In the genomic region with DNA sequence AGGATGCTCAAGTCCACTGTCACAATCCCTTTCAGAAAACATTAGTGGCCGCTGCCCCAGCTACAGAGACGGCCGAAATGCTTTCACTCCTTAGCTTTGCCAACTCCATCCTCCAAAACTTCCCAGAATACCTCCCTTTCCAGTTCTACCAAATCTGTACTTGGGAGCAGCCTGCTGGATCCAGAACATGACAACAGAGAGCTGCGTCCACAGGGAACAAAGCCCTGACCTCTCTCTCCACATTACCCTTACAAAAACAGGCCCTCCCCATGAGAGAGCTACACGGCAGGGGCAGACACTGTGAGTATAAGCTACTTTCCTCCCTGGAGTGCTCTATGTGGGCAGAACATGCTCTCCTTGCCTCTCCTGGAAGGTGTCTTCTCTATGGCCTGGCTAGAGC, we compare ENCODE assay signal across 15 cellular contexts. TPM values are rescaled to one million over a fixed set of nuclear protein-coding genes. Genes with fewer than 3 reads are reported as not detected.
A peak's percentile ranks its signal among the peaks of the same experiment; 100 is the strongest.
DNase-seq lines count a peak whose midpoint lies in the region; ATAC-seq and TF ChIP-seq lines count a peak whose summit lies in the region.
"Had no signal": no experiment of that assay in that cellular context is flagged by ENCODE, and none has a peak within 500 bp of the region (broad histone marks: within the 10 kb centered on the region; RNA-seq: fewer than 3 reads in every experiment).

No MANE protein-coding gene starts in this region.

- H3K9me3 ChIP-seq in CD4-positive, alpha-beta T cell (ENCODE audit: control insufficient read depth, low read length) = no peaks in the 10 kb centered on the region
- H3K9me3 ChIP-seq: body of pancreas, gastrocnemius medialis, mucosa of descending colon, testis had no signal

- H2AFZ ChIP-seq in GM23338 = no peak overlapping the region

- TF ChIP-seq CTCF in CD4-positive, alpha-beta T cell (IDR thresholded peaks at IDR 0.05) = no peak
- no peak for TF ChIP-seq CTCF in GM23338 (conservative IDR thresholded peaks at IDR 0.05; ENCODE audit: low read depth in 2 of 2)
- TF ChIP-seq CTCF in chondrocyte (IDR thresholded peaks at IDR 0.05) = no peak
- no peak for TF ChIP-seq CTCF in osteocyte (IDR thresholded peaks at IDR 0.05)
- no peak for TF ChIP-seq CTCF in brain microvascular endothelial cell (IDR thresholded peaks at IDR 0.05; ENCODE audit: low read depth, low read length, missing control alignments)

- peaks cover 27% of the 10 kb centered on the region for H4K20me1 ChIP-seq in GM23338 (replicated peaks; ENCODE audit: insufficient read depth)

- CTCF ChIA-PET in CD4-positive, alpha-beta T cell (lab: Charles Lee) = no interaction called here

- no peak for ATAC-seq in CD4-positive, alpha-beta T cell (ENCODE audit: poor library complexity)
- ATAC-seq in GM23338 (peak; percentile 62), GM21576 (IDR thresholded peaks at IDR 0.05; ENCODE audit: unreplicated experiment) (no peak)
- ATAC-seq: body of pancreas; CD8-positive, alpha-beta T cell; gastrocnemius medialis; mucosa of descending colon; Panc1 had no signal

- no peak overlapping the region for H3K4me2 ChIP-seq in GM23338

- H3K79me2 ChIP-seq in GM23338 (replicated peaks; ENCODE audit: insufficient read depth) = peaks cover 36% of the 10 kb centered on the region

- no peak for DNase-seq in CD4-positive, alpha-beta T cell
- no peak for DNase-seq in GM23338 (ENCODE audit: low spot score)
- DNase-seq in chondrocyte (ENCODE audit: low spot score) = no peak
- DNase-seq in osteocyte (ENCODE audit: extremely low spot score, unreplicated experiment) = no peak
- no peak for DNase-seq in brain microvascular endothelial cell
- no peak for DNase-seq in activated gamma-delta T cell treated with Interleukin-2 at 50 U/mL for 16 hours
- DNase-seq: body of pancreas; CD8-positive, alpha-beta T cell; gastrocnemius medialis; mucosa of descending colon; NCI-H2029; NCI-H526 treated with DMSO at 0.1 percent for 48 hours; testis had no signal

- POLR2A ChIA-PET in CD4-positive, alpha-beta T cell (lab: Charles Lee) = interaction anchor here (0.8 kb wide), 1 partner anchor 103 kb away, joined by 7 read pairs; the partner anchor contains the start of gene DCAF1

- peaks cover 89% of the 10 kb centered on the region for H3K36me3 Mint-ChIP-seq in CD4-positive, alpha-beta T cell (ENCODE audit: low read depth)
- peaks cover 59% of the 10 kb centered on the region for H3K36me3 Mint-ChIP-seq in GM23338 (ENCODE audit: low read depth)
- H3K36me3 Mint-ChIP-seq in chondrocyte (ENCODE audit: low read depth) = peaks cover 23% of the 10 kb centered on the region
- peaks cover 34% of the 10 kb centered on the region for H3K36me3 Mint-ChIP-seq in osteocyte (ENCODE audit: unreplicated experiment)

- intact Hi-C loops in CD4-positive, alpha-beta T cell (cut with DNase I, micrococcal nuclease) = loop anchor here in 1 of 2 experiments (10.0 kb wide), 1 partner anchor 757 kb away; the partner anchor contains the start of gene POC1A

- peaks cover 9% of the 10 kb centered on the region for H3K4me1 ChIP-seq in GM23338 (ENCODE audit: insufficient read depth)

- no peak overlapping the region for H3K27ac ChIP-seq in CD4-positive, alpha-beta T cell (ENCODE audit: low read depth, low read length)
- H3K27ac ChIP-seq in GM23338 (ENCODE audit: low read depth) = peak overlapping the region; percentile 72
- no peak overlapping the region for H3K27ac ChIP-seq in brain microvascular endothelial cell
- H3K27ac ChIP-seq: body of pancreas, testis had no signal

- no peak overlapping the region for H3K4me3 Mint-ChIP-seq in CD4-positive, alpha-beta T cell
- H3K4me3 Mint-ChIP-seq in GM23338 (no peak overlapping the region), chondrocyte (ENCODE audit: unreplicated experiment) (no peak overlapping the region), osteocyte (ENCODE audit: unreplicated experiment) (no peak overlapping the region)
- H3K4me3 Mint-ChIP-seq: CD8-positive, alpha-beta T cell had no signal

- no peak overlapping the region for H3K4me3 ChIP-seq in GM23338
- H3K4me3 ChIP-seq in brain microvascular endothelial cell (ENCODE audit: low read depth, low read length) = no peak overlapping the region
- H3K4me3 ChIP-seq: body of pancreas, gastrocnemius medialis, mucosa of descending colon, testis had no signal

- no peaks in the 10 kb centered on the region for H3K27me3 ChIP-seq in CD4-positive, alpha-beta T cell (ENCODE audit: control insufficient read depth, insufficient read depth, low read length)
- H3K27me3 ChIP-seq in GM23338 (ENCODE audit: insufficient read depth) (no peaks in the 10 kb centered on the region), brain microvascular endothelial cell (replicated peaks) (no peaks in the 10 kb centered on the region)
- H3K27me3 ChIP-seq: body of pancreas, gastrocnemius medialis, testis had no signal

- no peaks in the 10 kb centered on the region for H3K9me2 ChIP-seq in GM23338 (ENCODE audit: insufficient read depth)

- H3K4me1 Mint-ChIP-seq in CD4-positive, alpha-beta T cell (ENCODE audit: low read depth) = peaks cover 40% of the 10 kb centered on the region
- peaks cover 30% of the 10 kb centered on the region for H3K4me1 Mint-ChIP-seq in GM23338
- H3K4me1 Mint-ChIP-seq in chondrocyte (ENCODE audit: low read depth) = peaks cover 38% of the 10 kb centered on the region
- H3K4me1 Mint-ChIP-seq in osteocyte (ENCODE audit: unreplicated experiment) = peaks cover 27% of the 10 kb centered on the region

- no peaks in the 10 kb centered on the region for H3K9me3 Mint-ChIP-seq in CD4-positive, alpha-beta T cell
- H3K9me3 Mint-ChIP-seq in GM23338 (peaks cover 18% of the 10 kb centered on the region; the same call in 1 of the 3 replicates), chondrocyte (ENCODE audit: low read depth) (no peaks in the 10 kb centered on the region), osteocyte (ENCODE audit: unreplicated experiment) (no peaks in the 10 kb centered on the region)
- H3K9me3 Mint-ChIP-seq: CD8-positive, alpha-beta T cell had no signal

- H3K27ac Mint-ChIP-seq in CD4-positive, alpha-beta T cell = peak overlapping the region; percentile 77
- H3K27ac Mint-ChIP-seq in GM23338 = peak overlapping the region; percentile 65; the same call in 1 of the 2 replicates
- peak overlapping the region; percentile 74 for H3K27ac Mint-ChIP-seq in chondrocyte (ENCODE audit: unreplicated experiment)
- H3K27ac Mint-ChIP-seq in osteocyte (ENCODE audit: unreplicated experiment) = peak overlapping the region; percentile 9

- H3K36me3 ChIP-seq in GM23338 (ENCODE audit: insufficient read depth) (peaks cover 15% of the 10 kb centered on the region), brain microvascular endothelial cell (replicated peaks) (peaks cover 39% of the 10 kb centered on the region)

- peaks cover 9% of the 10 kb centered on the region; the same call in 1 of the 2 replicates for H3F3A ChIP-seq in GM23338 (replicated peaks; ENCODE audit: low read depth)

- in situ Hi-C loops in brain microvascular endothelial cell (cut with HindIII; ENCODE audit: low pct_ligation_motif_present, low sequenced_read_pairs) = no loop called here

- H3K27me3 Mint-ChIP-seq in CD4-positive, alpha-beta T cell = no peaks in the 10 kb centered on the region
- H3K27me3 Mint-ChIP-seq in GM23338 (ENCODE audit: insufficient read depth, low read depth, poor library complexity) = peaks cover 14% of the 10 kb centered on the region
- H3K27me3 Mint-ChIP-seq in chondrocyte (ENCODE audit: low read depth) = no peaks in the 10 kb centered on the region
- H3K27me3 Mint-ChIP-seq in osteocyte (ENCODE audit: unreplicated experiment) = no peaks in the 10 kb centered on the region

TF ChIP-seq in GM23338, 12 proteins besides CTCF, POLR2A, EP300 and RAD21 (continues in another document):
- no peak for TF ChIP-seq STAT1 (IDR thresholded peaks at IDR 0.05; ENCODE audit: unreplicated experiment)
- no peak for TF ChIP-seq EZH2phosphoT487 (IDR thresholded peaks at IDR 0.05; ENCODE audit: unreplicated experiment)
- no peak for TF ChIP-seq CREB1 (CRISPR knock-in tag; IDR thresholded peaks at IDR 0.05; ENCODE audit: low read depth)
- no peak for TF ChIP-seq REST (IDR thresholded peaks at IDR 0.05; ENCODE audit: unreplicated experiment)

RNA-seq across cellular contexts. Expression of gene RBM15B, which starts 6.3 kb away (rescaled TPM):
- 10 to 100 TPM; 29.1 to 29.2 TPM for total RNA-seq in CD4-positive, alpha-beta T cell
- 51.7 and 57.9 TPM in 2 replicates for total RNA-seq in GM23338 (2014; rRNA removed; shearing (Covaris generic))
- polyA plus RNA-seq in GM23338 (2016; fragmentation: Nextera tagmentation; extraction: Ambion mirVana) = 15.9 and 16.3 TPM in 2 replicates
- total RNA-seq in chondrocyte (39.5 to 43.8 TPM (median 39.6 TPM) in 3 replicates), osteocyte (50.3 and 53.7 TPM in 2 replicates)

RNA-seq across cellular contexts. Expression of gene MANF, which starts 12.3 kb away (rescaled TPM):
- total RNA-seq in CD4-positive, alpha-beta T cell = 10 to 100 TPM; 26.4 to 30.2 TPM
- 70.4 and 92.7 TPM in 2 replicates for total RNA-seq in GM23338 (2014; rRNA removed; shearing (Covaris generic))
- polyA plus RNA-seq in GM23338 (2016; fragmentation: Nextera tagmentation; extraction: Ambion mirVana) = 41.7 and 48.7 TPM in 2 replicates
- 97.5 to 118 TPM (median 114 TPM) in 3 replicates for total RNA-seq in chondrocyte
- total RNA-seq in osteocyte = 94.1 and 94.8 TPM in 2 replicates

Comparison
In these comparisons a context has a peak if more than half of its experiments do, and no peak if none do; other contexts are left out.
1. H3K27ac Mint-ChIP-seq: peak in every context shown above with its lines; median percentile 77 in CD4-positive, alpha-beta T cell; 74 in chondrocyte; 65 in GM23338; 9 in osteocyte.